In genomic region chrX:153667931-153668396, GRCh38 we compare ENCODE assay signal across 1 cellular context.
TF ChIP-seq lines count a peak whose summit lies in the region.

No MANE protein-coding gene starts in this region.

TF ChIP-seq in GM23338, 12 proteins besides CTCF, POLR2A, EP300 and RAD21 (continued from another document):
- TF ChIP-seq ETS1 (IDR thresholded peaks at IDR 0.05) (no peak), ZNF462 (CRISPR knock-in tag; IDR thresholded peaks at IDR 0.05) (no peak), POLR2AphosphoS5 (IDR thresholded peaks at IDR 0.05; ENCODE audit: low read depth) (no peak), ZNF114 (CRISPR knock-in tag; IDR thresholded peaks at IDR 0.05) (no peak)
